In genomic region chr7:50707607-50708006, GRCh38 we compare ENCODE assay signal across 10 cellular contexts.
"Had no signal": no experiment of that assay in that cellular context is flagged by ENCODE, and none has a peak within 500 bp of the region (broad histone marks: within the 10 kb centered on the region; RNA-seq: fewer than 3 reads in every experiment).

No MANE protein-coding gene starts in this region.

- H3K36me3 ChIP-seq: suprapubic skin had no signal

- H3K9me3 ChIP-seq: heart left ventricle, suprapubic skin had no signal

- H3K27me3 ChIP-seq: heart left ventricle, suprapubic skin had no signal

- H3K27ac Mint-ChIP-seq: activated T-helper 1 cell treated with anti-CD3 and anti-CD28 coated beads, Interleukin-12 subunit alpha, Interleukin-12 subunit beta, Interleukin-2, Interleukin-4 antibody, amounts not matched to agents 30 ng/mL and 10 ng/mL and 1 ng/mL, durations not matched to agents 14 hours and 24 hours and 36 hours had no signal

- H3K4me3 Mint-ChIP-seq: activated T-helper 1 cell treated with anti-CD3 and anti-CD28 coated beads, Interleukin-12 subunit alpha, Interleukin-12 subunit beta, Interleukin-2, Interleukin-4 antibody, amounts not matched to agents 30 ng/mL and 10 ng/mL and 1 ng/mL, durations not matched to agents 14 hours and 24 hours and 36 hours had no signal

- H3K27ac ChIP-seq: suprapubic skin had no signal

- H3K9me3 Mint-ChIP-seq: activated T-helper 1 cell treated with anti-CD3 and anti-CD28 coated beads, Interleukin-12 subunit alpha, Interleukin-12 subunit beta, Interleukin-2, Interleukin-4 antibody, amounts not matched to agents 30 ng/mL and 10 ng/mL and 1 ng/mL, durations not matched to agents 14 hours and 24 hours and 36 hours had no signal

- DNase-seq: activated CD4-positive, alpha-beta T cell treated with anti-CD3 and anti-CD28 coated beads for 4 hours; activated naive CD4-positive, alpha-beta T cell; foreskin melanocyte; mesendoderm; stimulated activated CD4-positive, alpha-beta T cell treated with anti-CD3 and anti-CD28 coated beads, Interleukin-2, amount 100 ng/mL, for 48 hours; stimulated activated naive CD4-positive, alpha-beta T cell treated with Interleukin-2 at 50 U/mL for 16 hours; SW 1271 had no signal

- H3K4me3 ChIP-seq: heart left ventricle, suprapubic skin had no signal
